In genomic region chr4:143184217-143184502, GRCh38 we compare ENCODE assay signal across 8 cellular contexts. TPM values are rescaled to one million over a fixed set of nuclear protein-coding genes. Genes with fewer than 3 reads are reported as not detected.
DNase-seq lines count a peak whose midpoint lies in the region; ATAC-seq and TF ChIP-seq lines count a peak whose summit lies in the region.

No MANE protein-coding gene starts in this region.

- peaks cover 13% of the 10 kb centered on the region for H3K4me1 ChIP-seq in GM23338 (ENCODE audit: insufficient read depth)
- H3K4me1 ChIP-seq in MM.1S (ENCODE audit: low read length) = peaks cover 10% of the 10 kb centered on the region
- no peaks in the 10 kb centered on the region for H3K4me1 ChIP-seq in mesenchymal stem cell (ENCODE audit: control insufficient read depth, insufficient read depth, low read depth, low read length)
- H3K4me1 ChIP-seq in uterus = no peaks in the 10 kb centered on the region

- H3K79me2 ChIP-seq in GM23338 (replicated peaks; ENCODE audit: insufficient read depth) = peaks cover 44% of the 10 kb centered on the region
- peaks cover 49% of the 10 kb centered on the region for H3K79me2 ChIP-seq in MM.1S (ENCODE audit: low read length)

- H3K4me1 Mint-ChIP-seq in GM23338 = peaks cover 20% of the 10 kb centered on the region

- H3K27me3 Mint-ChIP-seq in GM23338 (ENCODE audit: insufficient read depth, low read depth, poor library complexity) = no peaks in the 10 kb centered on the region

- no peak overlapping the region for H2BK15ac ChIP-seq in mesenchymal stem cell (ENCODE audit: low read depth, poor library complexity, severe bottlenecking)

- H3K9me3 Mint-ChIP-seq in GM23338 = peaks cover 4% of the 10 kb centered on the region

- intact Hi-C loops in uterus (cut with DNase I; ENCODE audit: low total_unique reads) = no loop called here

- H3K4me2 ChIP-seq in GM23338 (peak overlapping the region; percentile 84), MM.1S (ENCODE audit: low read depth, low read length) (peak overlapping the region; percentile 73), mesenchymal stem cell (ENCODE audit: low read length, poor library complexity, severe bottlenecking) (peak overlapping the region; percentile 48)

- H3K14ac ChIP-seq in mesenchymal stem cell (ENCODE audit: low read length in 2 of 2) = no peak overlapping the region

- H3K9ac ChIP-seq in MM.1S (ENCODE audit: low read length) (peak overlapping the region; percentile 84), mesenchymal stem cell (ENCODE audit: low read length) (peak overlapping the region; percentile 97)

- H4K8ac ChIP-seq in mesenchymal stem cell (ENCODE audit: low read length) = no peak overlapping the region

- H3K27ac ChIP-seq in GM23338 (ENCODE audit: low read depth) = peak overlapping the region; percentile 98
- H3K27ac ChIP-seq in MM.1S (ENCODE audit: low read length) = peak overlapping the region; percentile 89
- H3K27ac ChIP-seq in mesenchymal stem cell (ENCODE audit: low read length, poor library complexity, severe bottlenecking) = peak overlapping the region; percentile 95
- H3K27ac ChIP-seq in uterus = peak overlapping the region; percentile 91 to 97

- peak overlapping the region; percentile 83 to 88 for H3K18ac ChIP-seq in mesenchymal stem cell (ENCODE audit: low read depth in 1 of 2, low read length in 2 of 2)

- H2AFZ ChIP-seq in GM23338 = peak overlapping the region; percentile 93; the same call in 1 of the 2 replicates
- peak overlapping the region; percentile 70 for H2AFZ ChIP-seq in MM.1S (ENCODE audit: low read length)
- peak overlapping the region; percentile 85 for H2AFZ ChIP-seq in mesenchymal stem cell (ENCODE audit: low read depth, low read length)

- H2AK5ac ChIP-seq in mesenchymal stem cell (ENCODE audit: low read length, severe bottlenecking) = no peak overlapping the region

- ATAC-seq in GM23338 = peak; percentile 15

- H2BK5ac ChIP-seq in mesenchymal stem cell (ENCODE audit: low read depth, low read length, poor library complexity, severe bottlenecking) = peak overlapping the region; percentile 15

- H3K36me3 ChIP-seq in GM23338 (ENCODE audit: insufficient read depth) = no peaks in the 10 kb centered on the region
- no peaks in the 10 kb centered on the region for H3K36me3 ChIP-seq in MM.1S (replicated peaks; ENCODE audit: insufficient read depth, low read length)
- peaks cover 0 to 9% of the 10 kb centered on the region in 2 experiments for H3K36me3 ChIP-seq in mesenchymal stem cell (ENCODE audit: control insufficient read depth in 1 of 2, insufficient read depth in 2 of 2, low read depth in 1 of 2, low read length in 2 of 2)
- no peaks in the 10 kb centered on the region for H3K36me3 ChIP-seq in uterus

- TF ChIP-seq CTCF in GM23338 (conservative IDR thresholded peaks at IDR 0.05; ENCODE audit: low read depth in 2 of 2) = no peak
- no peak for TF ChIP-seq CTCF in MM.1S (IDR thresholded peaks at IDR 0.05; ENCODE audit: low read length)
- TF ChIP-seq CTCF in cardiac fibroblast (IDR thresholded peaks at IDR 0.05; ENCODE audit: low read depth, low read length) = no peak
- no peak for TF ChIP-seq CTCF in uterus (IDR thresholded peaks at IDR 0.05)

- no peak for TF ChIP-seq POLR2A in uterus (IDR thresholded peaks at IDR 0.05)

- H4K20me1 ChIP-seq in GM23338 (replicated peaks; ENCODE audit: insufficient read depth) (peaks cover 9% of the 10 kb centered on the region; the same call in 1 of the 2 replicates), MM.1S (ENCODE audit: insufficient read depth, low read length) (peaks cover 5% of the 10 kb centered on the region; the same call in 1 of the 2 replicates)

- H3K27me3 ChIP-seq in GM23338 (ENCODE audit: insufficient read depth) (no peaks in the 10 kb centered on the region), MM.1S (replicated peaks; ENCODE audit: insufficient read depth, low read length) (no peaks in the 10 kb centered on the region), mesenchymal stem cell (ENCODE audit: control insufficient read depth in 1 of 2, insufficient read depth in 1 of 2, low read length in 2 of 2) (no peaks in the 10 kb centered on the region), uterus (no peaks in the 10 kb centered on the region)

- no peaks in the 10 kb centered on the region for H3K79me1 ChIP-seq in mesenchymal stem cell (replicated peaks; ENCODE audit: low read length, poor library complexity, severe bottlenecking)

- H3K4ac ChIP-seq in mesenchymal stem cell (ENCODE audit: low read depth in 1 of 2, low read length in 2 of 2) = peak overlapping the region in 1 of 2 experiments; percentile 83

- no peaks in the 10 kb centered on the region for H3K9me2 ChIP-seq in GM23338 (ENCODE audit: insufficient read depth)
- no peaks in the 10 kb centered on the region for H3K9me2 ChIP-seq in MM.1S (replicated peaks; ENCODE audit: insufficient read depth, low read length)

- H3K4me3 ChIP-seq in GM23338 (peak overlapping the region; percentile 89), MM.1S (ENCODE audit: low read length) (peak overlapping the region; percentile 95), cardiac fibroblast (replicated peaks in 1 of 2; ENCODE audit: low read depth in 2 of 2, low read length in 2 of 2) (peak overlapping the region; percentile 77 to 93), mesenchymal stem cell (ENCODE audit: insufficient read depth in 1 of 2, low read depth in 1 of 2, low read length in 2 of 2) (peak overlapping the region; percentile 78 to 87), uterus (peak overlapping the region; percentile 85 to 91)

- no peak overlapping the region for H2BK12ac ChIP-seq in mesenchymal stem cell (ENCODE audit: low read length in 2 of 2)

- H3K9me3 ChIP-seq in MM.1S (replicated peaks; ENCODE audit: insufficient read depth, low read length) = no peaks in the 10 kb centered on the region
- peaks cover 3% of the 10 kb centered on the region for H3K9me3 ChIP-seq in mesenchymal stem cell (ENCODE audit: control insufficient read depth, low read length)
- H3K9me3 ChIP-seq in uterus = no peaks in the 10 kb centered on the region

- 2% methylated on average over 11 of the region's 11 CpGs for WGBS in mesenchymal stem cell

- peak overlapping the region; percentile 98 for H3K27ac Mint-ChIP-seq in GM23338

- H2BK120ac ChIP-seq in mesenchymal stem cell (ENCODE audit: low read depth, low read length) = peak overlapping the region; percentile 97

- H4K91ac ChIP-seq in mesenchymal stem cell (ENCODE audit: low read length) = no peak overlapping the region

- peak overlapping the region in 1 of 2 experiments; percentile 40 for H3K23ac ChIP-seq in mesenchymal stem cell (ENCODE audit: low read length in 2 of 2)

- H3K4me3 Mint-ChIP-seq in GM23338 = peak overlapping the region; percentile 99

- DNase-seq in DMS79 treated with DMSO at 0.1 percent for 48 hours (lab: John Stamatoyannopoulos, UW) (peak; percentile 72), DMS79 (lab: John Stamatoyannopoulos, UW) (no peak), GM23338 (ENCODE audit: low spot score) (no peak), MM.1S (no peak), cardiac fibroblast (ENCODE audit: low read depth in 2 of 2) (no peak), mesenchymal stem cell (no peak), uterus (no peak), NCI-H2107 treated with DMSO at 0.1 percent for 48 hours (lab: John Stamatoyannopoulos, UW; ENCODE audit: unreplicated experiment) (no peak)

- peaks cover 16% of the 10 kb centered on the region for H3K36me3 Mint-ChIP-seq in GM23338 (ENCODE audit: low read depth)

- H3F3A ChIP-seq in GM23338 (replicated peaks; ENCODE audit: low read depth) (no peaks in the 10 kb centered on the region; the same call in 1 of the 2 replicates), MM.1S (ENCODE audit: insufficient read depth, low read length) (peaks cover 18% of the 10 kb centered on the region)

TF ChIP-seq in GM23338, 12 proteins besides CTCF, POLR2A, EP300 and RAD21 (continues in another document):
- no peak for TF ChIP-seq NANOG (IDR thresholded peaks at IDR 0.05; ENCODE audit: borderline replicate concordance)
- no peak for TF ChIP-seq POLR2AphosphoS5 (IDR thresholded peaks at IDR 0.05; ENCODE audit: low read depth)

RNA-seq across cellular contexts. Expression of gene USP38, which starts 0.6 kb away (rescaled TPM):
- total RNA-seq in GM23338 (2014; rRNA removed; shearing (Covaris generic)) = 14.0 and 16.5 TPM in 2 replicates
- polyA plus RNA-seq in GM23338 (2016; fragmentation: Nextera tagmentation; extraction: Ambion mirVana) = 3.5 and 3.7 TPM in 2 replicates
- polyA plus RNA-seq in mesenchymal stem cell (2013, experiment 1 of 2) = 9.8 TPM
- polyA plus RNA-seq in mesenchymal stem cell (2013, experiment 2 of 2) = 9.8 TPM
- 10 to 100 TPM in 3 of 4 donors, 1 to 10 TPM in 1; 6.7 to 34.9 (median 18.1) TPM for total RNA-seq in uterus
